In genomic region chr22:20156611-20157415, GRCh38 we compare ENCODE assay signal across 8 cellular contexts.
DNase-seq lines count a peak whose midpoint lies in the region; ATAC-seq lines count a peak whose summit lies in the region.

No MANE protein-coding gene starts in this region.

- H3K27ac ChIP-seq in caudate nucleus (ENCODE audit: low read depth, low read length): no peak overlapping the region

- no peak for ATAC-seq in HG03196 (IDR thresholded peaks at IDR 0.05; ENCODE audit: unreplicated experiment)

- DNase-seq in NCI-H2081 (lab: John Stamatoyannopoulos, UW) (peak; percentile 59 to 60), NCI-H2081 treated with DMSO at 0.1 percent for 48 hours (lab: John Stamatoyannopoulos, UW) (no peak), NCI-H2196 (lab: John Stamatoyannopoulos, UW; ENCODE audit: unreplicated experiment) (peak; percentile 43), caudate nucleus (lab: John Stamatoyannopoulos, UW) (peak in 58 of 61 donors; percentile 16 to 92 (median 64)), kidney glomerular epithelial cell (lab: John Stamatoyannopoulos, UW) (peak; percentile 59)
- DNase-seq in activated CD4-positive, CD25-positive, alpha-beta regulatory T cell treated with anti-CD3 and anti-CD28 coated beads, Interleukin-2, amount 50 U/mL, for 72 hours: peak; percentile 91
- DNase-seq in stimulated activated CD4-positive, alpha-beta T cell treated with anti-CD3 and anti-CD28 coated beads, Interleukin-1b, Interleukin-23, amount 100 ng/mL, for 48 hours: peak; percentile 85
